ENCODE assay signal across 23 cellular contexts in the genomic region with DNA sequence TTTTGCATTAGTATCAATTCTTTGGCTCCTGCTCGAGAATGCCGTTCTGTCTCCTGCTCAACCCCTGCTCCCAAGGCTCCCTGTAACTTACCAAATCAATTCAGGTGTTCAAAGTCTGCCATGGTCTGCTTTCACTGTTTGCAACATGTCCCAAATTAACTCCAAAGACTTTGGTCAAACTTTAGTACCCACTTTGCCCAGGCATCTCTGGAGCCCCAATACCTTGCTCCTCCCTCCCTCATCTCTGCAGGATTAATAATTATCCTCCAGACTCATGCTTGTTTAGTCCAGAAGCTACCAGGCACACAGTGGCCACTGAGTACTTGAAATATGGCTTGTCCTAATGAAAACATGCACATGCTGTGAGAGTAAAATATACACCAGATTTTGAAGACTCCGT.
"Had no signal": no experiment of that assay in that cellular context is flagged by ENCODE, and none has a peak within 500 bp of the region (broad histone marks: within the 10 kb centered on the region; RNA-seq: fewer than 3 reads in every experiment).

No MANE protein-coding gene starts in this region.

- H3K4me3 Mint-ChIP-seq: dendritic cell treated with granulocyte-macrophage colony-stimulating factor and Interleukin-4, amounts not matched to agents 40 ng/mL and 50 ng/mL, for 4 days; effector memory CD8-positive, alpha-beta T cell; immature natural killer cell; naive thymus-derived CD4-positive, alpha-beta T cell; neural crest cell; stimulated activated memory B cell treated with anti-CD40 and anti-IgM and Interleukin-4, amounts not matched to agents 10 μg/mL and 1 μg/mL and 100 μg/mL, for 72 hours; stimulated activated naive CD8-positive, alpha-beta T cell treated with anti-CD3 and anti-CD28 coated beads, Interleukin-15, Interleukin-2, amounts not matched to agents 100 ng/mL and 50 ng/mL, for 24 hours had no signal

- H3K9me3 Mint-ChIP-seq: dendritic cell treated with granulocyte-macrophage colony-stimulating factor and Interleukin-4, amounts not matched to agents 40 ng/mL and 50 ng/mL, for 4 days; effector memory CD8-positive, alpha-beta T cell; immature natural killer cell; naive thymus-derived CD4-positive, alpha-beta T cell; neural crest cell; stimulated activated memory B cell treated with anti-CD40 and anti-IgM and Interleukin-4, amounts not matched to agents 10 μg/mL and 1 μg/mL and 100 μg/mL, for 72 hours; stimulated activated naive CD8-positive, alpha-beta T cell treated with anti-CD3 and anti-CD28 coated beads, Interleukin-15, Interleukin-2, amounts not matched to agents 100 ng/mL and 50 ng/mL, for 24 hours had no signal

- H3K27ac Mint-ChIP-seq: dendritic cell treated with granulocyte-macrophage colony-stimulating factor and Interleukin-4, amounts not matched to agents 40 ng/mL and 50 ng/mL, for 4 days; effector memory CD8-positive, alpha-beta T cell; stimulated activated memory B cell treated with anti-CD40 and anti-IgM and Interleukin-4, amounts not matched to agents 10 μg/mL and 1 μg/mL and 100 μg/mL, for 72 hours; stimulated activated naive CD8-positive, alpha-beta T cell treated with anti-CD3 and anti-CD28 coated beads, Interleukin-15, Interleukin-2, amounts not matched to agents 100 ng/mL and 50 ng/mL, for 24 hours had no signal

- H3K36me3 ChIP-seq: uterus had no signal

- H3K27me3 ChIP-seq: right atrium auricular region, spleen, tibial artery, upper lobe of left lung, uterus had no signal

- H3K4me3 ChIP-seq: right atrium auricular region, spleen, tibial artery, upper lobe of left lung, uterus had no signal

- ATAC-seq: effector memory CD8-positive, alpha-beta T cell; left cardiac atrium; left ventricle myocardium superior; naive thymus-derived CD4-positive, alpha-beta T cell; stimulated activated memory B cell treated with anti-CD40 and anti-IgM and Interleukin-4, amounts not matched to agents 10 μg/mL and 1 μg/mL and 100 μg/mL, for 72 hours had no signal

- DNase-seq: effector memory CD8-positive, alpha-beta T cell; foreskin melanocyte; immature natural killer cell; kidney; left cardiac atrium; left ventricle myocardium superior; mesendoderm; naive thymus-derived CD4-positive, alpha-beta T cell; posterior cingulate gyrus; spleen; stimulated activated CD4-positive, alpha-beta T cell treated with anti-CD3 and anti-CD28 coated beads, Interleukin-15, amount 100 ng/mL, for 24 hours; stimulated activated CD4-positive, alpha-beta T cell treated with anti-CD3 and anti-CD28 coated beads, Interleukin-1b, Interleukin-23, amount 100 ng/mL, for 48 hours; stimulated activated CD4-positive, alpha-beta T cell treated with anti-CD3 and anti-CD28 coated beads, Interleukin-4, amount 100 ng/mL, for 24 hours; tibial artery; upper lobe of left lung; uterus had no signal

- H3K9me3 ChIP-seq: right atrium auricular region, spleen, tibial artery, upper lobe of left lung, uterus had no signal

- FAIRE-seq: colon, kidney had no signal

- H3K4me1 ChIP-seq: right atrium auricular region, spleen, tibial artery, upper lobe of left lung, uterus had no signal

- H3K27ac ChIP-seq: epithelial cell of prostate, right atrium auricular region, spleen, tibial artery, upper lobe of left lung, uterus had no signal

- H3K27me3 Mint-ChIP-seq: dendritic cell treated with granulocyte-macrophage colony-stimulating factor and Interleukin-4, amounts not matched to agents 40 ng/mL and 50 ng/mL, for 4 days; effector memory CD8-positive, alpha-beta T cell; naive thymus-derived CD4-positive, alpha-beta T cell; stimulated activated memory B cell treated with anti-CD40 and anti-IgM and Interleukin-4, amounts not matched to agents 10 μg/mL and 1 μg/mL and 100 μg/mL, for 72 hours; stimulated activated naive CD8-positive, alpha-beta T cell treated with anti-CD3 and anti-CD28 coated beads, Interleukin-15, Interleukin-2, amounts not matched to agents 100 ng/mL and 50 ng/mL, for 24 hours had no signal

- H3K4me1 Mint-ChIP-seq: immature natural killer cell; stimulated activated memory B cell treated with anti-CD40 and anti-IgM and Interleukin-4, amounts not matched to agents 10 μg/mL and 1 μg/mL and 100 μg/mL, for 72 hours had no signal
